In genomic region chr4:7108660-7109059, GRCh38 we compare ENCODE assay signal across 24 cellular contexts.
"Had no signal": no experiment of that assay in that cellular context is flagged by ENCODE, and none has a peak within 500 bp of the region (broad histone marks: within the 10 kb centered on the region; RNA-seq: fewer than 3 reads in every experiment).

No MANE protein-coding gene starts in this region.

- H3K27ac ChIP-seq: brain microvascular endothelial cell, heart right ventricle, skin epidermis, stomach, suprapubic skin, tibial artery, VCaP had no signal

- H3K9me3 Mint-ChIP-seq: activated naive CD4-positive, alpha-beta T cell treated with anti-CD3 and anti-CD28 coated beads, Interleukin-2, amount 10 ng/mL, durations not matched to agents 7 days and 5 days; effector memory CD8-positive, alpha-beta T cell; natural killer cell; T-helper 1 cell treated with Interleukin-12 subunit alpha and Interleukin-12 subunit beta and Interleukin-4 antibody, amounts not matched to agents 30 μg/mL and 1 μg/mL, for 36 hours had no signal

- ATAC-seq: effector memory CD8-positive, alpha-beta T cell; heart right ventricle; natural killer cell; sciatic nerve; stimulated activated naive B cell treated with anti-CD40 and anti-IgM and Interleukin-4, amounts not matched to agents 10 μg/mL and 1 μg/mL and 100 μg/mL, for 72 hours had no signal

- H3K4me3 ChIP-seq: heart right ventricle, lung, skin epidermis, stomach, suprapubic skin, tibial artery had no signal

- H3K27ac Mint-ChIP-seq: activated naive CD4-positive, alpha-beta T cell treated with anti-CD3 and anti-CD28 coated beads, Interleukin-2, amount 10 ng/mL, durations not matched to agents 7 days and 5 days; effector memory CD8-positive, alpha-beta T cell; natural killer cell; stimulated activated naive B cell treated with anti-CD40 and anti-IgM and Interleukin-4, amounts not matched to agents 10 μg/mL and 1 μg/mL and 100 μg/mL, for 72 hours; T-helper 1 cell treated with Interleukin-12 subunit alpha and Interleukin-12 subunit beta and Interleukin-4 antibody, amounts not matched to agents 30 μg/mL and 1 μg/mL, for 36 hours had no signal

- H3K36me3 ChIP-seq: brain microvascular endothelial cell, heart right ventricle, stomach, suprapubic skin, tibial artery had no signal

- DNase-seq: activated CD4-positive, alpha-beta T cell treated with anti-CD3 and anti-CD28 coated beads for 4 hours; activated CD4-positive, alpha-beta T cell treated with anti-CD3 and anti-CD28 coated beads, Interleukin-2, amount 50 U/mL, for 4 hours; activated CD8-positive, alpha-beta memory T cell treated with anti-CD3 and anti-CD28 coated beads for 24 hours; activated effector memory CD4-positive, alpha-beta T cell treated with anti-CD3 and anti-CD28 coated beads, Interleukin-2, amount 50 U/mL, for 16 hours; activated naive CD4-positive, alpha-beta T cell treated with anti-CD3 and anti-CD28 coated beads, Interleukin-2, amount 10 ng/mL, durations not matched to agents 7 days and 5 days; amniotic stem cell; brain microvascular endothelial cell; cortex of kidney; effector memory CD8-positive, alpha-beta T cell; heart right ventricle; mesendoderm; natural killer cell; stimulated activated CD4-positive, alpha-beta T cell treated with anti-CD3 and anti-CD28 coated beads, Interleukin-4, amount 100 ng/mL, for 4 hours; stimulated activated CD8-positive, alpha-beta memory T cell treated with anti-CD3 and anti-CD28 coated beads, Interleukin-4, amount 100 ng/mL, for 48 hours; stimulated activated naive B cell treated with anti-CD40 and anti-IgM and Interleukin-4, amounts not matched to agents 10 μg/mL and 1 μg/mL and 100 μg/mL, for 72 hours; stomach; T-helper 9 cell had no signal

- H3K27me3 ChIP-seq: brain microvascular endothelial cell, heart right ventricle, stomach, suprapubic skin, tibial artery had no signal

- H3K9me3 ChIP-seq: heart right ventricle, stomach, suprapubic skin, tibial artery had no signal

- H3K4me3 Mint-ChIP-seq: activated naive CD4-positive, alpha-beta T cell treated with anti-CD3 and anti-CD28 coated beads, Interleukin-2, amount 10 ng/mL, durations not matched to agents 7 days and 5 days; effector memory CD8-positive, alpha-beta T cell; natural killer cell; stimulated activated naive B cell treated with anti-CD40 and anti-IgM and Interleukin-4, amounts not matched to agents 10 μg/mL and 1 μg/mL and 100 μg/mL, for 72 hours; T-helper 1 cell treated with Interleukin-12 subunit alpha and Interleukin-12 subunit beta and Interleukin-4 antibody, amounts not matched to agents 30 μg/mL and 1 μg/mL, for 36 hours had no signal

- H3K4me1 Mint-ChIP-seq: activated naive CD4-positive, alpha-beta T cell treated with anti-CD3 and anti-CD28 coated beads, Interleukin-2, amount 10 ng/mL, durations not matched to agents 7 days and 5 days; natural killer cell had no signal

- H3K36me3 Mint-ChIP-seq: activated naive CD4-positive, alpha-beta T cell treated with anti-CD3 and anti-CD28 coated beads, Interleukin-2, amount 10 ng/mL, durations not matched to agents 7 days and 5 days; natural killer cell; stimulated activated naive B cell treated with anti-CD40 and anti-IgM and Interleukin-4, amounts not matched to agents 10 μg/mL and 1 μg/mL and 100 μg/mL, for 72 hours had no signal
